Comparison of ENCODE assay signal across 1 cellular context in the genomic region with DNA sequence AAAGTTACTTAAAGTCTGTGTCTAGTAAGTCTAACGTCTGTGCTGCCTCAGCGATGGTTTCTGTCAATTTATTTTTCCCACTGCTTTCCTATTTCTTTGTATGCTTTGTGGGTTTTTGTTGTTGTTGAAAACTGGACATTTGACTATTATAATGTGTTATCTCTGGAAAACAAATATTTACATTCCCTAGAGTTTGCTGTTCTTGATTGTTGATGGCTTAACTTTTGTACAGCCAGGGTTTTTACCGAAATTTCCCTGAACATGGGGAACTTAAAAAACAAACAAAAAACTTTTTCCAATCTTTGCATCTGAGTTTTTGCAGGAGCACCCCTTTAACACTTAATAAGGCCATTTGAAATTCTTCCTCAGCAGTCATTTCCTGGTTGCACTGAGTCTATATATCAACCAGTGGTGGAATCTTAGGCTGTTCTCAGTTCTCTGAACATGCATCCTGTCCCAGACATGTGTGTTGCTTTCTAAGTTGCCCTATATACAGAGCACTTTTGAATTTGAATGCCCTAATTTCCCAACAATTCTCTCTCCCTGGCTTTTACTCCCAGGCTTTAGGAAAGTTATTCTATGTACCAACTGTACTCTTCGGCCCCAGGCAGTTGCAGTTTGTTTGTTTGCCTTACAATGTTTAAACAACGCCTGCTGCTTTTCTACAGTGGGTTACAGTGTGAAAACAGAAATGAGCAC.
TF ChIP-seq lines count a peak whose summit lies in the region.

No MANE protein-coding gene starts in this region.

TF ChIP-seq in GM23338, 12 proteins besides CTCF, POLR2A, EP300 and RAD21 (continued from another document):
- TF ChIP-seq, protein P1, sequence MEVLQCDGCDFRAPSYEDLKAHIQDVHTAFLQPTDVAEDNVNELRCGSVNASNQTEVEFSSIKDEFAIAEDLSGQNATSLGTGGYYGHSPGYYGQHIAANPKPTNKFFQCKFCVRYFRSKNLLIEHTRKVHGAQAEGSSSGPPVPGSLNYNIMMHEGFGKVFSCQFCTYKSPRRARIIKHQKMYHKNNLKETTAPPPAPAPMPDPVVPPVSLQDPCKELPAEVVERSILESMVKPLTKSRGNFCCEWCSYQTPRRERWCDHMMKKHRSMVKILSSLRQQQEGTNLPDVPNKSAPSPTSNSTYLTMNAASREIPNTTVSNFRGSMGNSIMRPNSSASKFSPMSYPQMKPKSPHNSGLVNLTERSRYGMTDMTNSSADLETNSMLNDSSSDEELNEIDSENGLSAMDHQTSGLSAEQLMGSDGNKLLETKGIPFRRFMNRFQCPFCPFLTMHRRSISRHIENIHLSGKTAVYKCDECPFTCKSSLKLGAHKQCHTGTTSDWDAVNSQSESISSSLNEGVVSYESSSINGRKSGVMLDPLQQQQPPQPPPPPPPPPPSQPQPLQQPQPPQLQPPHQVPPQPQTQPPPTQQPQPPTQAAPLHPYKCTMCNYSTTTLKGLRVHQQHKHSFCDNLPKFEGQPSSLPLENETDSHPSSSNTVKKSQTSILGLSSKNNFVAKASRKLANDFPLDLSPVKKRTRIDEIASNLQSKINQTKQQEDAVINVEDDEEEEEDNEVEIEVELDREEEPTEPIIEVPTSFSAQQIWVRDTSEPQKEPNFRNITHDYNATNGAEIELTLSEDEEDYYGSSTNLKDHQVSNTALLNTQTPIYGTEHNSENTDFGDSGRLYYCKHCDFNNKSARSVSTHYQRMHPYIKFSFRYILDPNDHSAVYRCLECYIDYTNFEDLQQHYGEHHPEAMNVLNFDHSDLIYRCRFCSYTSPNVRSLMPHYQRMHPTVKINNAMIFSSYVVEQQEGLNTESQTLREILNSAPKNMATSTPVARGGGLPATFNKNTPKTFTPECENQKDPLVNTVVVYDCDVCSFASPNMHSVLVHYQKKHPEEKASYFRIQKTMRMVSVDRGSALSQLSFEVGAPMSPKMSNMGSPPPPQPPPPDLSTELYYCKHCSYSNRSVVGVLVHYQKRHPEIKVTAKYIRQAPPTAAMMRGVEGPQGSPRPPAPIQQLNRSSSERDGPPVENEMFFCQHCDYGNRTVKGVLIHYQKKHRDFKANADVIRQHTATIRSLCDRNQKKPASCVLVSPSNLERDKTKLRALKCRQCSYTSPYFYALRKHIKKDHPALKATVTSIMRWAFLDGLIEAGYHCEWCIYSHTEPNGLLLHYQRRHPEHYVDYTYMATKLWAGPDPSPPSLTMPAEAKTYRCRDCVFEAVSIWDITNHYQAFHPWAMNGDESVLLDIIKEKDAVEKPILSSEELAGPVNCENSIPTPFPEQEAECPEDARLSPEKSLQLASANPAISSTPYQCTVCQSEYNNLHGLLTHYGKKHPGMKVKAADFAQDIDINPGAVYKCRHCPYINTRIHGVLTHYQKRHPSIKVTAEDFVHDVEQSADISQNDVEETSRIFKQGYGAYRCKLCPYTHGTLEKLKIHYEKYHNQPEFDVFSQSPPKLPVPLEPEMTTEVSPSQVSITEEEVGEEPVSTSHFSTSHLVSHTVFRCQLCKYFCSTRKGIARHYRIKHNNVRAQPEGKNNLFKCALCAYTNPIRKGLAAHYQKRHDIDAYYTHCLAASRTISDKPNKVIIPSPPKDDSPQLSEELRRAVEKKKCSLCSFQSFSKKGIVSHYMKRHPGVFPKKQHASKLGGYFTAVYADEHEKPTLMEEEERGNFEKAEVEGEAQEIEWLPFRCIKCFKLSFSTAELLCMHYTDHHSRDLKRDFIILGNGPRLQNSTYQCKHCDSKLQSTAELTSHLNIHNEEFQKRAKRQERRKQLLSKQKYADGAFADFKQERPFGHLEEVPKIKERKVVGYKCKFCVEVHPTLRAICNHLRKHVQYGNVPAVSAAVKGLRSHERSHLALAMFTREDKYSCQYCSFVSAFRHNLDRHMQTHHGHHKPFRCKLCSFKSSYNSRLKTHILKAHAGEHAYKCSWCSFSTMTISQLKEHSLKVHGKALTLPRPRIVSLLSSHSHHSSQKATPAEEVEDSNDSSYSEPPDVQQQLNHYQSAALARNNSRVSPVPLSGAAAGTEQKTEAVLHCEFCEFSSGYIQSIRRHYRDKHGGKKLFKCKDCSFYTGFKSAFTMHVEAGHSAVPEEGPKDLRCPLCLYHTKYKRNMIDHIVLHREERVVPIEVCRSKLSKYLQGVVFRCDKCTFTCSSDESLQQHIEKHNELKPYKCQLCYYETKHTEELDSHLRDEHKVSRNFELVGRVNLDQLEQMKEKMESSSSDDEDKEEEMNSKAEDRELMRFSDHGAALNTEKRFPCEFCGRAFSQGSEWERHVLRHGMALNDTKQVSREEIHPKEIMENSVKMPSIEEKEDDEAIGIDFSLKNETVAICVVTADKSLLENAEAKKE (CRISPR knock-in tag; IDR thresholded peaks at IDR 0.05), result no peak
- TF ChIP-seq POLR2AphosphoS5 (IDR thresholded peaks at IDR 0.05; ENCODE audit: low read depth), result no peak
- TF ChIP-seq, protein P2, sequence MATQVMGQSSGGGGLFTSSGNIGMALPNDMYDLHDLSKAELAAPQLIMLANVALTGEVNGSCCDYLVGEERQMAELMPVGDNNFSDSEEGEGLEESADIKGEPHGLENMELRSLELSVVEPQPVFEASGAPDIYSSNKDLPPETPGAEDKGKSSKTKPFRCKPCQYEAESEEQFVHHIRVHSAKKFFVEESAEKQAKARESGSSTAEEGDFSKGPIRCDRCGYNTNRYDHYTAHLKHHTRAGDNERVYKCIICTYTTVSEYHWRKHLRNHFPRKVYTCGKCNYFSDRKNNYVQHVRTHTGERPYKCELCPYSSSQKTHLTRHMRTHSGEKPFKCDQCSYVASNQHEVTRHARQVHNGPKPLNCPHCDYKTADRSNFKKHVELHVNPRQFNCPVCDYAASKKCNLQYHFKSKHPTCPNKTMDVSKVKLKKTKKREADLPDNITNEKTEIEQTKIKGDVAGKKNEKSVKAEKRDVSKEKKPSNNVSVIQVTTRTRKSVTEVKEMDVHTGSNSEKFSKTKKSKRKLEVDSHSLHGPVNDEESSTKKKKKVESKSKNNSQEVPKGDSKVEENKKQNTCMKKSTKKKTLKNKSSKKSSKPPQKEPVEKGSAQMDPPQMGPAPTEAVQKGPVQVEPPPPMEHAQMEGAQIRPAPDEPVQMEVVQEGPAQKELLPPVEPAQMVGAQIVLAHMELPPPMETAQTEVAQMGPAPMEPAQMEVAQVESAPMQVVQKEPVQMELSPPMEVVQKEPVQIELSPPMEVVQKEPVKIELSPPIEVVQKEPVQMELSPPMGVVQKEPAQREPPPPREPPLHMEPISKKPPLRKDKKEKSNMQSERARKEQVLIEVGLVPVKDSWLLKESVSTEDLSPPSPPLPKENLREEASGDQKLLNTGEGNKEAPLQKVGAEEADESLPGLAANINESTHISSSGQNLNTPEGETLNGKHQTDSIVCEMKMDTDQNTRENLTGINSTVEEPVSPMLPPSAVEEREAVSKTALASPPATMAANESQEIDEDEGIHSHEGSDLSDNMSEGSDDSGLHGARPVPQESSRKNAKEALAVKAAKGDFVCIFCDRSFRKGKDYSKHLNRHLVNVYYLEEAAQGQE (IDR thresholded peaks at IDR 0.05; ENCODE audit: unreplicated experiment), result no peak
- TF ChIP-seq EZH2phosphoT487 (IDR thresholded peaks at IDR 0.05; ENCODE audit: unreplicated experiment), result no peak
- TF ChIP-seq, protein P3, sequence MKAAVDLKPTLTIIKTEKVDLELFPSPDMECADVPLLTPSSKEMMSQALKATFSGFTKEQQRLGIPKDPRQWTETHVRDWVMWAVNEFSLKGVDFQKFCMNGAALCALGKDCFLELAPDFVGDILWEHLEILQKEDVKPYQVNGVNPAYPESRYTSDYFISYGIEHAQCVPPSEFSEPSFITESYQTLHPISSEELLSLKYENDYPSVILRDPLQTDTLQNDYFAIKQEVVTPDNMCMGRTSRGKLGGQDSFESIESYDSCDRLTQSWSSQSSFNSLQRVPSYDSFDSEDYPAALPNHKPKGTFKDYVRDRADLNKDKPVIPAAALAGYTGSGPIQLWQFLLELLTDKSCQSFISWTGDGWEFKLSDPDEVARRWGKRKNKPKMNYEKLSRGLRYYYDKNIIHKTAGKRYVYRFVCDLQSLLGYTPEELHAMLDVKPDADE (IDR thresholded peaks at IDR 0.05), result no peak
- no peak for TF ChIP-seq NANOG (IDR thresholded peaks at IDR 0.05; ENCODE audit: borderline replicate concordance)
- TF ChIP-seq STAT1 (IDR thresholded peaks at IDR 0.05; ENCODE audit: unreplicated experiment), result no peak
- no peak for TF ChIP-seq JUNB (IDR thresholded peaks at IDR 0.05; ENCODE audit: unreplicated experiment)
- no peak for TF ChIP-seq CREB1 (CRISPR knock-in tag; IDR thresholded peaks at IDR 0.05; ENCODE audit: low read depth)
- no peak for TF ChIP-seq ZNF331 (CRISPR knock-in tag; IDR thresholded peaks at IDR 0.05; ENCODE audit: low read depth)
